7 cellular contexts compared by ENCODE assay signal in the genomic region with DNA sequence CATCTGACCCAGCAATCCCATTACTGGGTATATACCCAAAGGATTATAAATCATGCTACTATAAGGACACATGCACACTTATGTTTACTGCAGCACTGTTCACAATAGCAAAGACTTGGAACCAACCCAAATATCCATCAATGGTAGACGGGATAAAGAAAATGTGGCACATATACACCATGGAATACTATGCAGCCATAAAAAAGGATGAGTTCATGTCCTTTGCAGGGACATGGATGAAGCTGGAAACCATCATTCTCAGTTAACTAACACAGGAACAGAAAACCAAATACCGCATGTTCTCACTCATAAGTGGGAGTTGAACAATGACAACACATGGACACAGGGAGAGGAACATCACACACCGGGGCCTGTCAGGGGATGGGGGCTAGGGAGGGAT. TPM values are rescaled to one million over a fixed set of nuclear protein-coding genes. Genes with fewer than 3 reads are reported as not detected.
A peak's percentile ranks its signal among the peaks of the same experiment; 100 is the strongest.
DNase-seq lines count a peak whose midpoint lies in the region; ATAC-seq and TF ChIP-seq lines count a peak whose summit lies in the region.
"Not testable (repeated sequence)": the region's sequence is repeated elsewhere in the genome, so short reads cannot be mapped to it uniquely, and the experiment has no call there.

No MANE protein-coding gene starts in this region.

- intact Hi-C loops in CD4-positive, alpha-beta memory T cell (cut with micrococcal nuclease), result loop anchor here (10.0 kb wide), 1 partner anchor 93 kb away; the partner anchor contains the start of gene TASOR2
- intact Hi-C loops in activated CD8-positive, alpha-beta T cell treated with anti-CD3 and anti-CD28 coated beads for 36 hours (cut with micrococcal nuclease), result not testable (repeated sequence)
- intact Hi-C loops in activated naive CD4-positive, alpha-beta T cell treated with anti-CD3 and anti-CD28 coated beads for 36 hours (cut with micrococcal nuclease), result loop anchor here (5.0 kb wide), 1 partner anchor 35 kb away; the partner anchor contains the start of gene GDI2
- intact Hi-C loops in naive thymus-derived CD4-positive, alpha-beta T cell (cut with micrococcal nuclease), result loop anchor here in 1 of 2 donors (5.0 kb wide), 1 partner anchor 35 kb away; the partner anchor contains the start of gene GDI2

- peaks cover 48 to 73% of the 10 kb centered on the region in 2 donors for H3K36me3 Mint-ChIP-seq in CD4-positive, alpha-beta memory T cell
- H3K36me3 Mint-ChIP-seq in T-cell (peaks cover 62% of the 10 kb centered on the region), chondrocyte (ENCODE audit: low read depth) (peaks cover 22% of the 10 kb centered on the region)
- H3K36me3 Mint-ChIP-seq in activated CD8-positive, alpha-beta T cell treated with anti-CD3 and anti-CD28 coated beads for 36 hours (ENCODE audit: low read depth), result peaks cover 76% of the 10 kb centered on the region
- peaks cover 42% of the 10 kb centered on the region for H3K36me3 Mint-ChIP-seq in activated naive CD4-positive, alpha-beta T cell treated with anti-CD3 and anti-CD28 coated beads for 36 hours (ENCODE audit: low read depth)
- H3K36me3 Mint-ChIP-seq in naive thymus-derived CD4-positive, alpha-beta T cell, result peaks cover under 1 to 59% (median 34%) of the 10 kb centered on the region in 5 donors

- ATAC-seq in T-cell (replicated peaks in 1 of 4); activated CD8-positive, alpha-beta T cell treated with anti-CD3 and anti-CD28 coated beads for 36 hours; naive thymus-derived CD4-positive, alpha-beta T cell: not testable (repeated sequence)

- H3K4me1 ChIP-seq in CD4-positive, alpha-beta memory T cell (ENCODE audit: insufficient read depth, low read length), result peaks cover 33% of the 10 kb centered on the region
- H3K4me1 ChIP-seq in naive thymus-derived CD4-positive, alpha-beta T cell (ENCODE audit: control insufficient read depth in 2 of 2, insufficient read depth in 2 of 2, low read length in 2 of 2), result peaks cover 15 to 24% of the 10 kb centered on the region in 2 donors
- H3K4me1 ChIP-seq in suprapubic skin, result peaks cover 20% of the 10 kb centered on the region

- H3K27ac Mint-ChIP-seq in CD4-positive, alpha-beta memory T cell, result peak overlapping the region; percentile 17 to 93 (median 78)
- peak overlapping the region; percentile 62 to 97 for H3K27ac Mint-ChIP-seq in T-cell
- peak overlapping the region; percentile 94 for H3K27ac Mint-ChIP-seq in activated CD8-positive, alpha-beta T cell treated with anti-CD3 and anti-CD28 coated beads for 36 hours
- H3K27ac Mint-ChIP-seq in activated naive CD4-positive, alpha-beta T cell treated with anti-CD3 and anti-CD28 coated beads for 36 hours, result peak overlapping the region; percentile 61
- H3K27ac Mint-ChIP-seq in chondrocyte (ENCODE audit: unreplicated experiment), result peak overlapping the region; percentile 89
- H3K27ac Mint-ChIP-seq in naive thymus-derived CD4-positive, alpha-beta T cell, result peak overlapping the region in 8 of 9 donors; percentile 74 to 95 (median 94)

- H3K36me3 ChIP-seq in CD4-positive, alpha-beta memory T cell (ENCODE audit: insufficient read depth, low read length), result peaks cover 16% of the 10 kb centered on the region
- not testable (repeated sequence) for H3K36me3 ChIP-seq in naive thymus-derived CD4-positive, alpha-beta T cell (ENCODE audit: control insufficient read depth in 2 of 3, insufficient read depth in 3 of 3, low read length in 3 of 3)
- peaks cover 32% of the 10 kb centered on the region for H3K36me3 ChIP-seq in suprapubic skin

- CTCF ChIA-PET in CD4-positive, alpha-beta memory T cell (lab: Charles Lee; ENCODE audit: partially characterized antibody); T-cell (lab: Charles Lee); activated CD8-positive, alpha-beta T cell treated with anti-CD3 and anti-CD28 coated beads for 36 hours (lab: Charles Lee); activated naive CD4-positive, alpha-beta T cell treated with anti-CD3 and anti-CD28 coated beads for 36 hours (lab: Charles Lee): not testable (repeated sequence)
- CTCF ChIA-PET in naive thymus-derived CD4-positive, alpha-beta T cell (lab: Charles Lee), result interaction anchor here (1.4 kb wide), 1 partner anchor 11 kb away, joined by 3 read pairs; no protein-coding TSS in a partner anchor

- not testable (repeated sequence) for TF ChIP-seq EP300 in suprapubic skin (IDR thresholded peaks at IDR 0.05)

- TF ChIP-seq POLR2A in suprapubic skin (IDR thresholded peaks at IDR 0.05), result not testable (repeated sequence)

- H3K4me1 Mint-ChIP-seq in CD4-positive, alpha-beta memory T cell, result peaks cover 40 to 78% (median 52%) of the 10 kb centered on the region in 4 donors
- H3K4me1 Mint-ChIP-seq in T-cell (peaks cover 32 to 80% (median 78%) of the 10 kb centered on the region in 3 donors), chondrocyte (ENCODE audit: low read depth) (peaks cover 56% of the 10 kb centered on the region)
- peaks cover 65% of the 10 kb centered on the region for H3K4me1 Mint-ChIP-seq in activated CD8-positive, alpha-beta T cell treated with anti-CD3 and anti-CD28 coated beads for 36 hours (ENCODE audit: low read depth)
- H3K4me1 Mint-ChIP-seq in activated naive CD4-positive, alpha-beta T cell treated with anti-CD3 and anti-CD28 coated beads for 36 hours (ENCODE audit: low read depth), result peaks cover 64% of the 10 kb centered on the region
- H3K4me1 Mint-ChIP-seq in naive thymus-derived CD4-positive, alpha-beta T cell, result peaks cover 23 to 80% (median 69%) of the 10 kb centered on the region in 7 donors

- H3K9me3 Mint-ChIP-seq in CD4-positive, alpha-beta memory T cell; T-cell; activated CD8-positive, alpha-beta T cell treated with anti-CD3 and anti-CD28 coated beads for 36 hours; activated naive CD4-positive, alpha-beta T cell treated with anti-CD3 and anti-CD28 coated beads for 36 hours; chondrocyte (ENCODE audit: low read depth); naive thymus-derived CD4-positive, alpha-beta T cell: not testable (repeated sequence)

- 86% methylated on average over 3 of the region's 3 CpGs for WGBS in suprapubic skin

- not testable (repeated sequence) for H3K27me3 ChIP-seq in CD4-positive, alpha-beta memory T cell (ENCODE audit: insufficient read depth, low read length); naive thymus-derived CD4-positive, alpha-beta T cell (ENCODE audit: control insufficient read depth in 2 of 2, insufficient read depth in 2 of 2, low read length in 2 of 2); suprapubic skin

- not testable (repeated sequence) for TF ChIP-seq CTCF in activated CD8-positive, alpha-beta T cell treated with anti-CD3 and anti-CD28 coated beads for 36 hours (IDR thresholded peaks at IDR 0.05); chondrocyte (IDR thresholded peaks at IDR 0.05); suprapubic skin (IDR thresholded peaks at IDR 0.05)

- not testable (repeated sequence) for H3K4me3 ChIP-seq in CD4-positive, alpha-beta memory T cell (ENCODE audit: low read length in 2 of 2); naive thymus-derived CD4-positive, alpha-beta T cell (ENCODE audit: low read length); suprapubic skin

- H3K27ac ChIP-seq in CD4-positive, alpha-beta memory T cell (ENCODE audit: low read depth, low read length); naive thymus-derived CD4-positive, alpha-beta T cell (ENCODE audit: low read depth, low read length): not testable (repeated sequence)
- H3K27ac ChIP-seq in suprapubic skin, result peak overlapping the region; percentile 78

- not testable (repeated sequence) for H3K27me3 Mint-ChIP-seq in CD4-positive, alpha-beta memory T cell; T-cell; activated CD8-positive, alpha-beta T cell treated with anti-CD3 and anti-CD28 coated beads for 36 hours; activated naive CD4-positive, alpha-beta T cell treated with anti-CD3 and anti-CD28 coated beads for 36 hours (ENCODE audit: low read depth); chondrocyte (ENCODE audit: low read depth); naive thymus-derived CD4-positive, alpha-beta T cell

- not testable (repeated sequence) for DNase-seq in CD4-positive, alpha-beta memory T cell; T-cell; activated CD8-positive, alpha-beta T cell treated with anti-CD3 and anti-CD28 coated beads for 36 hours; activated naive CD4-positive, alpha-beta T cell treated with anti-CD3 and anti-CD28 coated beads for 36 hours; chondrocyte (ENCODE audit: low spot score); naive thymus-derived CD4-positive, alpha-beta T cell; suprapubic skin (ENCODE audit: low spot score in 2 of 2)

- H3K4me3 Mint-ChIP-seq in CD4-positive, alpha-beta memory T cell, result peak overlapping the region in 1 of 8 donors; percentile 31
- peak overlapping the region in 1 of 3 donors; percentile 21 for H3K4me3 Mint-ChIP-seq in T-cell
- H3K4me3 Mint-ChIP-seq in activated CD8-positive, alpha-beta T cell treated with anti-CD3 and anti-CD28 coated beads for 36 hours; activated naive CD4-positive, alpha-beta T cell treated with anti-CD3 and anti-CD28 coated beads for 36 hours; chondrocyte (ENCODE audit: unreplicated experiment): not testable (repeated sequence)
- peak overlapping the region in 2 of 10 donors; percentile 6 to 78 for H3K4me3 Mint-ChIP-seq in naive thymus-derived CD4-positive, alpha-beta T cell

- POLR2A ChIA-PET in CD4-positive, alpha-beta memory T cell (lab: Charles Lee; ENCODE audit: partially characterized antibody), result not testable (repeated sequence)
- POLR2A ChIA-PET in T-cell (lab: Charles Lee), result interaction anchor here in 1 of 2 donors (0.6 kb wide), 1 partner anchor 265 kb away, joined by 3 read pairs; no protein-coding TSS in a partner anchor
- POLR2A ChIA-PET in activated CD8-positive, alpha-beta T cell treated with anti-CD3 and anti-CD28 coated beads for 36 hours (lab: Charles Lee), result interaction anchor here (0.8 to 1.4 kb wide), 3 partner anchors 20 to 101 kb away, joined by 3 to 4 read pairs (median 3); no protein-coding TSS in a partner anchor
- POLR2A ChIA-PET in naive thymus-derived CD4-positive, alpha-beta T cell (lab: Charles Lee), result interaction anchor here (3.2 kb wide), 1 partner anchor 36 kb away, joined by 14 read pairs; the partner anchor contains the start of gene GDI2

- not testable (repeated sequence) for H3K9me3 ChIP-seq in CD4-positive, alpha-beta memory T cell (ENCODE audit: control insufficient read depth in 1 of 2, low read length in 2 of 2); naive thymus-derived CD4-positive, alpha-beta T cell (ENCODE audit: control insufficient read depth in 2 of 3, low read length in 3 of 3); suprapubic skin

RNA-seq across cellular contexts. Expression of gene GDI2, which starts 35.5 kb away (rescaled TPM):
- 100 to 1,000 TPM; 137 to 140 TPM for total RNA-seq in CD4-positive, alpha-beta memory T cell
- polyA plus RNA-seq in CD4-positive, alpha-beta memory T cell, result 100 to 1,000 TPM; 193 to 248 TPM
- total RNA-seq in T-cell, result 100 to 1,000 TPM in 4 of 5 donors, 10 to 100 TPM in 1; 96.2 to 130 (median 118) TPM
- total RNA-seq in activated CD8-positive, alpha-beta T cell treated with anti-CD3 and anti-CD28 coated beads for 36 hours, result 100 to 1,000 TPM; 288 to 291 TPM
- 100 to 1,000 TPM; 277 to 288 TPM for total RNA-seq in activated naive CD4-positive, alpha-beta T cell treated with anti-CD3 and anti-CD28 coated beads for 36 hours
- total RNA-seq in chondrocyte, result 254 to 259 TPM (median 256 TPM) in 3 replicates
- 100 to 1,000 TPM in 4 of 5 experiments, 10 to 100 TPM in 1; 85.3 to 236 (median 121) TPM for total RNA-seq in naive thymus-derived CD4-positive, alpha-beta T cell
- 100 to 1,000 TPM; 144 to 186 TPM for polyA plus RNA-seq in naive thymus-derived CD4-positive, alpha-beta T cell
- total RNA-seq in suprapubic skin, result 100 to 1,000 TPM; 243 to 270 (median 256) TPM
